Comparison of ENCODE assay signal across 1 cellular context in genomic region chr1:40649592-40649930, GRCh38.
TF ChIP-seq lines count a peak whose summit lies in the region.

No MANE protein-coding gene starts in this region.

TF ChIP-seq in IMR-90, 13 proteins besides CTCF, POLR2A, EP300 and RAD21 (continued from another document):
- TF ChIP-seq CHD1 (IDR thresholded peaks at IDR 0.05; ENCODE audit: low read depth, low read length) (no peak), RFX5 (IDR thresholded peaks at IDR 0.05; ENCODE audit: low read depth, low read length) (no peak)
